19 cellular contexts compared by ENCODE assay signal in genomic region chr5:93141969-93142368, GRCh38.
"Had no signal": no experiment of that assay in that cellular context is flagged by ENCODE, and none has a peak within 500 bp of the region (broad histone marks: within the 10 kb centered on the region; RNA-seq: fewer than 3 reads in every experiment).

No MANE protein-coding gene starts in this region.

- H3K4me1 ChIP-seq: colonic mucosa, foreskin keratinocyte, stomach had no signal

- H3K27me3 Mint-ChIP-seq: activated CD4-positive, alpha-beta memory T cell treated with anti-CD3 and anti-CD28 coated beads for 36 hours; T-cell had no signal

- H3K27me3 ChIP-seq: colonic mucosa, foreskin keratinocyte, ovary, stomach had no signal

- H3K36me3 Mint-ChIP-seq: activated CD4-positive, alpha-beta memory T cell treated with anti-CD3 and anti-CD28 coated beads for 36 hours; activated naive CD4-positive, alpha-beta T cell treated with anti-CD3 and anti-CD28 coated beads, Interleukin-2, amount 50 U/mL, for 72 hours; T-cell had no signal

- H3K4me1 Mint-ChIP-seq: nephron progenitor cell, T-cell had no signal

- H3K4me3 ChIP-seq: colonic mucosa, ovary, stomach, thoracic aorta had no signal

- H3K27ac Mint-ChIP-seq: activated CD4-positive, alpha-beta memory T cell treated with anti-CD3 and anti-CD28 coated beads for 36 hours; nephron progenitor cell; T-cell had no signal

- H3K27ac ChIP-seq: colonic mucosa, foreskin keratinocyte, thoracic aorta had no signal

- ATAC-seq: activated naive CD4-positive, alpha-beta T cell treated with anti-CD3 and anti-CD28 coated beads, Interleukin-2, amount 50 U/mL, for 72 hours; esophagus mucosa; foreskin keratinocyte; left ventricle myocardium superior; sciatic nerve; T-cell had no signal

- DNase-seq: activated CD4-positive, alpha-beta memory T cell treated with anti-CD3 and anti-CD28 coated beads for 36 hours; activated effector memory CD4-positive, alpha-beta T cell treated with anti-CD3 and anti-CD28 coated beads, Interleukin-2, amount 50 U/mL, for 16 hours; activated T-cell treated with anti-CD3 and anti-CD28 coated beads, Interleukin-2, amount 50 U/mL, for 48 hours; amniotic stem cell; colonic mucosa; foreskin keratinocyte; glutamatergic neuron; kidney glomerular epithelial cell; left ventricle myocardium superior; nephron progenitor cell; ovary; stimulated activated CD4-positive, alpha-beta T cell treated with anti-CD3 and anti-CD28 coated beads, Interleukin-1b, Interleukin-23, amount 100 ng/mL, for 48 hours; stomach; T-cell; T1000 had no signal

- H3K4me3 Mint-ChIP-seq: activated CD4-positive, alpha-beta memory T cell treated with anti-CD3 and anti-CD28 coated beads for 36 hours; nephron progenitor cell; T-cell had no signal

- H3K9me3 ChIP-seq: colonic mucosa, stomach, thoracic aorta had no signal

- H3K36me3 ChIP-seq: colonic mucosa, ovary, stomach, thoracic aorta had no signal
